Comparison of ENCODE assay signal across 11 cellular contexts in genomic region chr1:170067253-170067819, GRCh38. TPM values are rescaled to one million over a fixed set of nuclear protein-coding genes. Genes with fewer than 3 reads are reported as not detected.
DNase-seq lines count a peak whose midpoint lies in the region; ATAC-seq, FAIRE-seq and TF ChIP-seq lines count a peak whose summit lies in the region.
"Had no signal": no experiment of that assay in that cellular context is flagged by ENCODE, and none has a peak within 500 bp of the region (broad histone marks: within the 10 kb centered on the region; RNA-seq: fewer than 3 reads in every experiment).

No MANE protein-coding gene starts in this region.

- H3K9me3 ChIP-seq in breast epithelium (no peaks in the 10 kb centered on the region), small intestine (ENCODE audit: control insufficient read depth, low read depth) (peaks cover 1% of the 10 kb centered on the region)

- H3K4me1 ChIP-seq in breast epithelium (no peaks in the 10 kb centered on the region), small intestine (ENCODE audit: control insufficient read depth in 2 of 2, insufficient read depth in 1 of 2, low read depth in 1 of 2, low read length in 1 of 2) (peaks cover 2 to 7% of the 10 kb centered on the region in 2 donors)

- POLR2A ChIA-PET in MCF 10A (lab: Yijun Ruan, JAX) = interaction anchor here (0.5 to 0.6 kb wide), 2 partner anchors 52 to 582 kb away, joined by 3 read pairs; partner anchors contain the start of gene SLC19A2

- FAIRE-seq in small intestine (lab: Jason Lieb, UNC) = no peak

- H3K4me1 Mint-ChIP-seq in MCF 10A (ENCODE audit: insufficient read depth, unreplicated experiment) = peaks cover 34% of the 10 kb centered on the region
- H3K4me1 Mint-ChIP-seq in activated T-helper 1 cell treated with anti-CD3 and anti-CD28 coated beads, Interleukin-12 subunit alpha, Interleukin-12 subunit beta, Interleukin-2, Interleukin-4 antibody, amounts not matched to agents 30 ng/mL and 10 ng/mL and 1 ng/mL, durations not matched to agents 14 hours and 24 hours and 36 hours (ENCODE audit: low read depth) = peaks cover 58% of the 10 kb centered on the region

- intact Hi-C loops in MCF 10A (cut with micrococcal nuclease) (no loop called here), breast epithelium (cut with DNase I; ENCODE audit: low total_unique reads) (no loop called here)
- intact Hi-C loops in activated T-helper 1 cell treated with anti-CD3 and anti-CD28 coated beads, Interleukin-12 subunit alpha, Interleukin-12 subunit beta, Interleukin-2, Interleukin-4 antibody, amounts not matched to agents 30 ng/mL and 10 ng/mL and 1 ng/mL, durations not matched to agents 14 hours and 24 hours and 36 hours (cut with micrococcal nuclease) = loop anchor here (1.0 kb wide), 1 partner anchor 9 kb away; no protein-coding TSS in a partner anchor

- TF ChIP-seq CTCF in MCF 10A (IDR thresholded peaks at IDR 0.05; ENCODE audit: unreplicated experiment) (no peak), breast epithelium (IDR thresholded peaks at IDR 0.05) (no peak), foreskin fibroblast (IDR thresholded peaks at IDR 0.05; ENCODE audit: low read depth, low read length) (no peak)

- H3K4me3 ChIP-seq in breast epithelium (no peak overlapping the region), small intestine (ENCODE audit: low read depth in 1 of 2, low read length in 2 of 2) (no peak overlapping the region), foreskin fibroblast (ENCODE audit: low read depth in 1 of 2, low read length in 2 of 2) (no peak overlapping the region)

- CTCF ChIA-PET in MCF 10A (lab: Yijun Ruan, JAX) = no interaction called here

- peaks cover 5% of the 10 kb centered on the region for H3K36me3 Mint-ChIP-seq in MCF 10A (ENCODE audit: insufficient read depth, unreplicated experiment)
- peaks cover 9% of the 10 kb centered on the region for H3K36me3 Mint-ChIP-seq in activated T-helper 1 cell treated with anti-CD3 and anti-CD28 coated beads, Interleukin-12 subunit alpha, Interleukin-12 subunit beta, Interleukin-2, Interleukin-4 antibody, amounts not matched to agents 30 ng/mL and 10 ng/mL and 1 ng/mL, durations not matched to agents 14 hours and 24 hours and 36 hours (ENCODE audit: low read depth)

- peak overlapping the region; percentile 11 for H3K27ac Mint-ChIP-seq in MCF 10A (ENCODE audit: low read depth, unreplicated experiment)
- peak overlapping the region; percentile 31 for H3K27ac Mint-ChIP-seq in activated T-helper 1 cell treated with anti-CD3 and anti-CD28 coated beads, Interleukin-12 subunit alpha, Interleukin-12 subunit beta, Interleukin-2, Interleukin-4 antibody, amounts not matched to agents 30 ng/mL and 10 ng/mL and 1 ng/mL, durations not matched to agents 14 hours and 24 hours and 36 hours
- H3K27ac Mint-ChIP-seq: B cell, nephron progenitor cell had no signal

- H3K27me3 ChIP-seq in breast epithelium = no peaks in the 10 kb centered on the region
- no peaks in the 10 kb centered on the region for H3K27me3 ChIP-seq in small intestine (ENCODE audit: control insufficient read depth in 2 of 2, insufficient read depth in 2 of 2, low read length in 2 of 2)

- no peaks in the 10 kb centered on the region for H3K9me3 Mint-ChIP-seq in MCF 10A (ENCODE audit: unreplicated experiment)
- H3K9me3 Mint-ChIP-seq in activated T-helper 1 cell treated with anti-CD3 and anti-CD28 coated beads, Interleukin-12 subunit alpha, Interleukin-12 subunit beta, Interleukin-2, Interleukin-4 antibody, amounts not matched to agents 30 ng/mL and 10 ng/mL and 1 ng/mL, durations not matched to agents 14 hours and 24 hours and 36 hours = no peaks in the 10 kb centered on the region

- TF ChIP-seq POLR2A in breast epithelium (IDR thresholded peaks at IDR 0.05) = no peak

- no peaks in the 10 kb centered on the region for H3K27me3 Mint-ChIP-seq in MCF 10A (ENCODE audit: insufficient read depth, unreplicated experiment)
- no peaks in the 10 kb centered on the region for H3K27me3 Mint-ChIP-seq in activated T-helper 1 cell treated with anti-CD3 and anti-CD28 coated beads, Interleukin-12 subunit alpha, Interleukin-12 subunit beta, Interleukin-2, Interleukin-4 antibody, amounts not matched to agents 30 ng/mL and 10 ng/mL and 1 ng/mL, durations not matched to agents 14 hours and 24 hours and 36 hours (ENCODE audit: insufficient read depth)
- H3K27me3 Mint-ChIP-seq: B cell had no signal

- H3K4me3 Mint-ChIP-seq in MCF 10A (ENCODE audit: unreplicated experiment) = no peak overlapping the region
- H3K4me3 Mint-ChIP-seq in activated T-helper 1 cell treated with anti-CD3 and anti-CD28 coated beads, Interleukin-12 subunit alpha, Interleukin-12 subunit beta, Interleukin-2, Interleukin-4 antibody, amounts not matched to agents 30 ng/mL and 10 ng/mL and 1 ng/mL, durations not matched to agents 14 hours and 24 hours and 36 hours = peak overlapping the region; percentile 74
- H3K4me3 Mint-ChIP-seq: B cell, nephron progenitor cell had no signal

- DNase-seq in MCF 10A (ENCODE audit: unreplicated experiment) = no peak
- DNase-seq in breast epithelium (ENCODE audit: low spot score in 2 of 2) = no peak
- DNase-seq in activated T-helper 1 cell treated with anti-CD3 and anti-CD28 coated beads, Interleukin-12 subunit alpha, Interleukin-12 subunit beta, Interleukin-2, Interleukin-4 antibody, amounts not matched to agents 30 ng/mL and 10 ng/mL and 1 ng/mL, durations not matched to agents 14 hours and 24 hours and 36 hours (ENCODE audit: low spot score) = no peak
- peak; percentile 51 for DNase-seq in small intestine
- DNase-seq in foreskin fibroblast = no peak
- no peak for DNase-seq in H4 (ENCODE audit: low spot score)
- no peak for DNase-seq in cortex of kidney (lab: John Stamatoyannopoulos, UW)
- DNase-seq: activated effector memory CD4-positive, alpha-beta T cell treated with Interleukin-2 at 50 U/mL for 16 hours; nephron progenitor cell had no signal

- no peak overlapping the region for H3K27ac ChIP-seq in breast epithelium
- no peak overlapping the region for H3K27ac ChIP-seq in small intestine (ENCODE audit: low read depth in 1 of 2, low read length in 1 of 2)

- BruUV-seq in MCF 10A (replicated peaks; lab: Mats Ljungman, UMichigan) = no TSS peak

- ATAC-seq in HG02798 (IDR thresholded peaks at IDR 0.05; ENCODE audit: poor library complexity, unreplicated experiment) = peak; percentile 41

- WGBS in small intestine, 3 donors = 26 to 55% (median 38%) methylated on average over 3 of the region's 3 CpGs

- H3K36me3 ChIP-seq in breast epithelium (no peaks in the 10 kb centered on the region), small intestine (ENCODE audit: control insufficient read depth in 2 of 2, insufficient read depth in 2 of 2, low read length in 2 of 2) (no peaks in the 10 kb centered on the region)

RNA-seq across cellular contexts. Expression of gene KIFAP3, which starts 7.2 kb away (rescaled TPM):
- total RNA-seq in MCF 10A (2022) (29.2 and 41.1 TPM in 2 replicates), breast epithelium (10 to 100 TPM; 29.0 to 41.1 (median 37.7) TPM)
- 12.9 and 13.5 TPM in 2 replicates for total RNA-seq in activated T-helper 1 cell treated with anti-CD3 and anti-CD28 coated beads, Interleukin-12 subunit alpha, Interleukin-12 subunit beta, Interleukin-2, Interleukin-4 antibody, amounts not matched to agents 30 ng/mL and 10 ng/mL and 1 ng/mL, durations not matched to agents 14 hours and 24 hours and 36 hours
- polyA plus RNA-seq in small intestine = 10 to 100 TPM; 10.5 to 15.2 (median 14.1) TPM
- 12.3 and 17.0 TPM in 2 replicates for total RNA-seq in H4 (2014; rRNA removed; shearing (Covaris generic))
